9 cellular contexts compared by ENCODE assay signal in genomic region chr10:62045765-62046521, GRCh38.
DNase-seq lines count a peak whose midpoint lies in the region; ATAC-seq, FAIRE-seq and TF ChIP-seq lines count a peak whose summit lies in the region.
"Had no signal": no experiment of that assay in that cellular context is flagged by ENCODE, and none has a peak within 500 bp of the region (broad histone marks: within the 10 kb centered on the region; RNA-seq: fewer than 3 reads in every experiment).

No MANE protein-coding gene starts in this region.

- H3K9ac ChIP-seq in skeletal muscle satellite cell (ENCODE audit: low read depth, low read length), result peak overlapping the region; percentile 73

- no peaks in the 10 kb centered on the region for H3K9me3 ChIP-seq in skeletal muscle satellite cell (replicated peaks; ENCODE audit: low read length)

- H3K4me1 ChIP-seq in skeletal muscle satellite cell (ENCODE audit: control insufficient read depth, insufficient read depth, low read length), result peaks cover 67% of the 10 kb centered on the region

- peak overlapping the region; percentile 93 for H3K27ac Mint-ChIP-seq in activated B cell treated with CpG ODN at 0.5 μM for 24 hours

- H3K9me3 Mint-ChIP-seq in activated B cell treated with CpG ODN at 0.5 μM for 24 hours, result no peaks in the 10 kb centered on the region

- H3K4me2 ChIP-seq in skeletal muscle satellite cell (ENCODE audit: low read length), result peak overlapping the region; percentile 73

- ATAC-seq in HG03097 (IDR thresholded peaks at IDR 0.05; ENCODE audit: low FRiP score, unreplicated experiment), result peak; percentile 4
- peak; percentile 4 for ATAC-seq in activated B cell treated with CpG ODN at 0.5 μM for 24 hours (ENCODE audit: low read depth)
- ATAC-seq in left ventricle myocardium superior, result peak; percentile 9
- no peak for ATAC-seq in GM19452 (IDR thresholded peaks at IDR 0.05; ENCODE audit: unreplicated experiment)

- peaks cover 17% of the 10 kb centered on the region for H3K36me3 Mint-ChIP-seq in activated B cell treated with CpG ODN at 0.5 μM for 24 hours (ENCODE audit: low read depth)

- peaks cover 100% of the 10 kb centered on the region for H3K4me1 Mint-ChIP-seq in activated B cell treated with CpG ODN at 0.5 μM for 24 hours

- POLR2A ChIA-PET in activated B cell treated with CpG ODN at 0.5 μM for 24 hours (lab: Charles Lee), result interaction anchor here (0.6 to 18.1 kb wide), 29 partner anchors 8 to 1679 kb away, joined by 3 to 589 read pairs (median 6); partner anchors contain the start of gene ARID5B

- peaks cover 3% of the 10 kb centered on the region for H3K36me3 ChIP-seq in skeletal muscle satellite cell (ENCODE audit: insufficient read depth, low read length)

- no peak for FAIRE-seq in GM19239 (lab: Jason Lieb, UNC)
- FAIRE-seq: colon had no signal

- peak overlapping the region; percentile 53 for H3K4me3 ChIP-seq in skeletal muscle satellite cell (ENCODE audit: low read length)

- intact Hi-C loops in activated B cell treated with CpG ODN at 0.5 μM for 24 hours (cut with micrococcal nuclease) (loop anchor here (1.0 to 10.0 kb wide), 6 partner anchors 34 to 769 kb away; partner anchors contain the start of genes EGR2 and ZNF365), left ventricle myocardium superior (cut with micrococcal nuclease) (loop anchor here (5.0 kb wide), 2 partner anchors 36 to 149 kb away; no protein-coding TSS in a partner anchor)

- H3K27me3 Mint-ChIP-seq in activated B cell treated with CpG ODN at 0.5 μM for 24 hours, result no peaks in the 10 kb centered on the region

- H3K4me3 Mint-ChIP-seq in activated B cell treated with CpG ODN at 0.5 μM for 24 hours, result peak overlapping the region; percentile 85

- CTCF ChIA-PET in activated B cell treated with CpG ODN at 0.5 μM for 24 hours (lab: Charles Lee), result interaction anchor here (0.6 to 2.0 kb wide), 7 partner anchors 10 to 198 kb away, joined by 3 to 13 read pairs (median 3); no protein-coding TSS in a partner anchor

- no peak for TF ChIP-seq CTCF in activated B cell treated with CpG ODN at 0.5 μM for 24 hours (IDR thresholded peaks at IDR 0.05)

- no peaks in the 10 kb centered on the region for H3K27me3 ChIP-seq in skeletal muscle satellite cell (ENCODE audit: control insufficient read depth, insufficient read depth, low read length)

- DNase-seq in A172 (ENCODE audit: low spot score), result peak; percentile 88
- DNase-seq in activated B cell treated with CpG ODN at 0.5 μM for 24 hours, result no peak
- DNase-seq in left ventricle myocardium superior, result no peak
- no peak for DNase-seq in HuH-7 (ENCODE audit: low spot score)
- no peak for DNase-seq in GM19239 (ENCODE audit: insufficient read length, low spot score)
